In genomic region chr3:14461006-14461747, GRCh38 we compare ENCODE assay signal across 10 cellular contexts. TPM values are rescaled to one million over a fixed set of nuclear protein-coding genes. Genes with fewer than 3 reads are reported as not detected.
DNase-seq lines count a peak whose midpoint lies in the region; ATAC-seq and TF ChIP-seq lines count a peak whose summit lies in the region.
"Had no signal": no experiment of that assay in that cellular context is flagged by ENCODE, and none has a peak within 500 bp of the region (broad histone marks: within the 10 kb centered on the region; RNA-seq: fewer than 3 reads in every experiment).

No MANE protein-coding gene starts in this region.

- TF ChIP-seq CTCF in lower lobe of right lung (IDR thresholded peaks at IDR 0.05) (no peak), stomach (IDR thresholded peaks at IDR 0.05) (no peak)

- H3K9me3 ChIP-seq in lower lobe of right lung (no peaks in the 10 kb centered on the region), stomach (no peaks in the 10 kb centered on the region), MG63 (no peaks in the 10 kb centered on the region)

- no peak overlapping the region for H3K4me3 Mint-ChIP-seq in activated T-cell treated with anti-CD3 and anti-CD28 coated beads, Interleukin-2, amount 50 U/mL, for 24 hours
- H3K4me3 Mint-ChIP-seq in activated T-helper 1 cell treated with anti-CD3 and anti-CD28 coated beads, Interleukin-12 subunit alpha, Interleukin-12 subunit beta, Interleukin-2, Interleukin-4 antibody, amounts not matched to agents 30 ng/mL and 10 ng/mL and 1 ng/mL, durations not matched to agents 14 hours and 24 hours and 36 hours = no peak overlapping the region

- no peak for ATAC-seq in lower lobe of right lung

- H3K4me1 Mint-ChIP-seq in activated T-cell treated with anti-CD3 and anti-CD28 coated beads, Interleukin-2, amount 50 U/mL, for 24 hours (ENCODE audit: low read depth) = peaks cover 45% of the 10 kb centered on the region
- peaks cover 28% of the 10 kb centered on the region for H3K4me1 Mint-ChIP-seq in activated T-helper 1 cell treated with anti-CD3 and anti-CD28 coated beads, Interleukin-12 subunit alpha, Interleukin-12 subunit beta, Interleukin-2, Interleukin-4 antibody, amounts not matched to agents 30 ng/mL and 10 ng/mL and 1 ng/mL, durations not matched to agents 14 hours and 24 hours and 36 hours (ENCODE audit: low read depth)

- DNase-seq in activated T-cell treated with anti-CD3 and anti-CD28 coated beads, Interleukin-2, amount 50 U/mL, for 24 hours = no peak
- DNase-seq in activated T-cell treated with anti-CD3 and anti-CD28 coated beads, Interleukin-2, amount 50 U/mL, for 48 hours = no peak
- no peak for DNase-seq in activated T-helper 1 cell treated with anti-CD3 and anti-CD28 coated beads, Interleukin-12 subunit alpha, Interleukin-12 subunit beta, Interleukin-2, Interleukin-4 antibody, amounts not matched to agents 30 ng/mL and 10 ng/mL and 1 ng/mL, durations not matched to agents 14 hours and 24 hours and 36 hours (ENCODE audit: low spot score)
- no peak for DNase-seq in lower lobe of right lung
- peak; percentile 56 for DNase-seq in stomach
- no peak for DNase-seq in MG63
- no peak for DNase-seq in effector CD8-positive, alpha-beta T cell (lab: John Stamatoyannopoulos, UW)
- no peak for DNase-seq in GM03348 (ENCODE audit: low spot score)
- DNase-seq: DMS 273 treated with DMSO at 0.1 percent for 48 hours had no signal

- H3K36me3 ChIP-seq in lower lobe of right lung (peaks cover 79% of the 10 kb centered on the region), stomach (peaks cover 15 to 90% (median 52%) of the 10 kb centered on the region in 4 donors), MG63 (no peaks in the 10 kb centered on the region)

- no peaks in the 10 kb centered on the region for H3K27me3 Mint-ChIP-seq in activated T-cell treated with anti-CD3 and anti-CD28 coated beads, Interleukin-2, amount 50 U/mL, for 24 hours
- H3K27me3 Mint-ChIP-seq in activated T-helper 1 cell treated with anti-CD3 and anti-CD28 coated beads, Interleukin-12 subunit alpha, Interleukin-12 subunit beta, Interleukin-2, Interleukin-4 antibody, amounts not matched to agents 30 ng/mL and 10 ng/mL and 1 ng/mL, durations not matched to agents 14 hours and 24 hours and 36 hours (ENCODE audit: insufficient read depth) = no peaks in the 10 kb centered on the region

- H3K27ac Mint-ChIP-seq in activated T-cell treated with anti-CD3 and anti-CD28 coated beads, Interleukin-2, amount 50 U/mL, for 24 hours = peak overlapping the region; percentile 88
- H3K27ac Mint-ChIP-seq in activated T-helper 1 cell treated with anti-CD3 and anti-CD28 coated beads, Interleukin-12 subunit alpha, Interleukin-12 subunit beta, Interleukin-2, Interleukin-4 antibody, amounts not matched to agents 30 ng/mL and 10 ng/mL and 1 ng/mL, durations not matched to agents 14 hours and 24 hours and 36 hours = peak overlapping the region; percentile 37

- intact Hi-C loops in activated T-helper 1 cell treated with anti-CD3 and anti-CD28 coated beads, Interleukin-12 subunit alpha, Interleukin-12 subunit beta, Interleukin-2, Interleukin-4 antibody, amounts not matched to agents 30 ng/mL and 10 ng/mL and 1 ng/mL, durations not matched to agents 14 hours and 24 hours and 36 hours (cut with micrococcal nuclease) = no loop called here
- intact Hi-C loops in lower lobe of right lung (cut with DNase I) (no loop called here), stomach (cut with DNase I; ENCODE audit: low total_unique reads) (no loop called here)

- H3K4me1 ChIP-seq in lower lobe of right lung (peaks cover 34% of the 10 kb centered on the region), stomach (peaks cover 26 to 53% (median 41%) of the 10 kb centered on the region in 4 donors)

- no peaks in the 10 kb centered on the region for H3K9me3 Mint-ChIP-seq in activated T-cell treated with anti-CD3 and anti-CD28 coated beads, Interleukin-2, amount 50 U/mL, for 24 hours
- no peaks in the 10 kb centered on the region for H3K9me3 Mint-ChIP-seq in activated T-helper 1 cell treated with anti-CD3 and anti-CD28 coated beads, Interleukin-12 subunit alpha, Interleukin-12 subunit beta, Interleukin-2, Interleukin-4 antibody, amounts not matched to agents 30 ng/mL and 10 ng/mL and 1 ng/mL, durations not matched to agents 14 hours and 24 hours and 36 hours

- peaks cover 95% of the 10 kb centered on the region for H3K36me3 Mint-ChIP-seq in activated T-cell treated with anti-CD3 and anti-CD28 coated beads, Interleukin-2, amount 50 U/mL, for 24 hours (ENCODE audit: low read depth)
- H3K36me3 Mint-ChIP-seq in activated T-helper 1 cell treated with anti-CD3 and anti-CD28 coated beads, Interleukin-12 subunit alpha, Interleukin-12 subunit beta, Interleukin-2, Interleukin-4 antibody, amounts not matched to agents 30 ng/mL and 10 ng/mL and 1 ng/mL, durations not matched to agents 14 hours and 24 hours and 36 hours (ENCODE audit: low read depth) = peaks cover 14% of the 10 kb centered on the region

- H3K27me3 ChIP-seq in lower lobe of right lung (ENCODE audit: low read depth) (no peaks in the 10 kb centered on the region), stomach (no peaks in the 10 kb centered on the region), MG63 (no peaks in the 10 kb centered on the region)

- TF ChIP-seq POLR2A in stomach (IDR thresholded peaks at IDR 0.05) = no peak

- no peak for TF ChIP-seq EP300 in stomach (IDR thresholded peaks at IDR 0.05)

- 61 to 77% (median 62%) methylated on average over 8 to 13 of the region's 13 CpGs for WGBS in stomach, 5 donors

- H3K27ac ChIP-seq in lower lobe of right lung = peak overlapping the region; percentile 33
- H3K27ac ChIP-seq in stomach = peak overlapping the region; percentile 50 to 83 (median 70)
- H3K27ac ChIP-seq: KMS-11 had no signal

- H3K4me3 ChIP-seq in lower lobe of right lung (no peak overlapping the region), stomach (no peak overlapping the region), MG63 (no peak overlapping the region)

RNA-seq across cellular contexts. Expression of gene SLC6A6, which starts 58.8 kb away (rescaled TPM):
- 45.4 and 51.2 TPM in 2 replicates for total RNA-seq in activated T-helper 1 cell treated with anti-CD3 and anti-CD28 coated beads, Interleukin-12 subunit alpha, Interleukin-12 subunit beta, Interleukin-2, Interleukin-4 antibody, amounts not matched to agents 30 ng/mL and 10 ng/mL and 1 ng/mL, durations not matched to agents 14 hours and 24 hours and 36 hours
- 84.0 TPM for total RNA-seq in lower lobe of right lung
- 10 to 100 TPM; 15.6 to 36.7 (median 28.0) TPM for total RNA-seq in stomach
- 1 to 10 TPM; 3.0 to 6.8 (median 4.9) TPM for polyA plus RNA-seq in stomach
- 2.6 and 3.4 TPM in 2 replicates for total RNA-seq in MG63 (2014; rRNA removed; shearing (Covaris generic); ENCODE audit: low replicate concordance)
